17 cellular contexts compared by ENCODE assay signal in the genomic region with DNA sequence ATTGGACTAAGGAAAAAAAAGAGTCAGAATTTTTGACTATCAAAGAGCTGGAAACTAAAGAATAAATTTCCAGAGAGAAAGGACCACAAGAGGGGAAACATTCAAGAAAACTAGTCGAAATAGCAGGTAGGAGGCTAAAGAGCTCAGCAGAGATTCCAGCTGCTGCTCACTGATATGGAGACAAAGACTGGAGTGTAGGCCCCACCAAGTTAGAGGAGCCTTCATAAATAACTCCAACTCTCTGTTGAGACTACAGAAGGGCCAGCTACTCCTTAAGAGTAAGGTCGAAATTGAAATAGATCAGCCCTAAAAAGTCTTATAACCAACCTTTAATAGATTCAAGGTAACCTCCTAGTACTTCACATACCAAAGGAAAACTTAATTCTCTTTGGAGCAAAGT. TPM values are rescaled to one million over a fixed set of nuclear protein-coding genes. Genes with fewer than 3 reads are reported as not detected.
DNase-seq lines count a peak whose midpoint lies in the region; ATAC-seq and TF ChIP-seq lines count a peak whose summit lies in the region.
"Had no signal": no experiment of that assay in that cellular context is flagged by ENCODE, and none has a peak within 500 bp of the region (broad histone marks: within the 10 kb centered on the region; RNA-seq: fewer than 3 reads in every experiment).

No MANE protein-coding gene starts in this region.

- no peak overlapping the region for H2BK20ac ChIP-seq in IMR-90 (ENCODE audit: low read depth, low read length)

- ATAC-seq in GM23338 = no peak
- no peak for ATAC-seq in IMR-90 (ENCODE audit: low read depth)
- ATAC-seq: PC-3 had no signal

- no peak for TF ChIP-seq RAD21 in IMR-90 (IDR thresholded peaks at IDR 0.05; ENCODE audit: low read length)

- H3K9me3 Mint-ChIP-seq in GM23338 (no peaks in the 10 kb centered on the region), nephron progenitor cell (peaks cover 11% of the 10 kb centered on the region)
- H3K9me3 Mint-ChIP-seq in dendritic cell treated with granulocyte-macrophage colony-stimulating factor and Interleukin-4, amounts not matched to agents 40 ng/mL and 50 ng/mL, for 4 days = no peaks in the 10 kb centered on the region
- H3K9me3 Mint-ChIP-seq in activated CD4-positive, alpha-beta memory T cell treated with anti-CD3 and anti-CD28 coated beads, Interleukin-2, amount 10 ng/mL, durations not matched to agents 7 days and 5 days = no peaks in the 10 kb centered on the region

- H3K4me1 ChIP-seq in GM23338 (ENCODE audit: insufficient read depth) (no peaks in the 10 kb centered on the region), IMR-90 (ENCODE audit: control insufficient read depth, insufficient read depth, low read length) (peaks cover 4% of the 10 kb centered on the region)
- H3K4me1 ChIP-seq: SJCRH30 had no signal

- H3K14ac ChIP-seq in IMR-90 (replicated peaks; ENCODE audit: low read depth, low read length) = no peak overlapping the region

- in situ Hi-C loops in IMR-90 (cut with MboI; ENCODE audit: low sequenced_read_pairs) = no loop called here

- H3K36me3 ChIP-seq in GM23338 (ENCODE audit: insufficient read depth) = peaks cover 13% of the 10 kb centered on the region; the same call in 1 of the 2 replicates
- H3K36me3 ChIP-seq in IMR-90 (ENCODE audit: control insufficient read depth, insufficient read depth, low read length) = peaks cover 10% of the 10 kb centered on the region

- H4K8ac ChIP-seq in IMR-90 (ENCODE audit: low read depth in 2 of 2, low read length in 2 of 2) = no peak overlapping the region

- no peaks in the 10 kb centered on the region for H3K9me2 ChIP-seq in GM23338 (ENCODE audit: insufficient read depth)

- peaks cover 39% of the 10 kb centered on the region for H3K79me2 ChIP-seq in GM23338 (replicated peaks; ENCODE audit: insufficient read depth)

- TF ChIP-seq POLR2A in IMR-90 (IDR thresholded peaks at IDR 0.05; ENCODE audit: low read depth, low read length) = no peak

- H3K27me3 Mint-ChIP-seq in GM23338 (ENCODE audit: insufficient read depth, low read depth, poor library complexity) (peaks cover 2% of the 10 kb centered on the region), nephron progenitor cell (ENCODE audit: low read depth, poor library complexity) (no peaks in the 10 kb centered on the region)
- H3K27me3 Mint-ChIP-seq in dendritic cell treated with granulocyte-macrophage colony-stimulating factor and Interleukin-4, amounts not matched to agents 40 ng/mL and 50 ng/mL, for 4 days = no peaks in the 10 kb centered on the region
- H3K27me3 Mint-ChIP-seq in activated CD4-positive, alpha-beta memory T cell treated with anti-CD3 and anti-CD28 coated beads, Interleukin-2, amount 10 ng/mL, durations not matched to agents 7 days and 5 days = no peaks in the 10 kb centered on the region

- H4K20me1 ChIP-seq in GM23338 (replicated peaks; ENCODE audit: insufficient read depth) (no peaks in the 10 kb centered on the region), IMR-90 (ENCODE audit: insufficient read depth, low read length) (peaks cover 11% of the 10 kb centered on the region)

- H3K27ac ChIP-seq in GM23338 (ENCODE audit: low read depth) (no peak overlapping the region), IMR-90 (ENCODE audit: insufficient read depth, low read length) (no peak overlapping the region)
- H3K27ac ChIP-seq: C4-2B, RWPE1, SJCRH30 had no signal

- H3K4ac ChIP-seq in IMR-90 (ENCODE audit: low read depth, low read length) = no peak overlapping the region

- no peaks in the 10 kb centered on the region for H3F3A ChIP-seq in GM23338 (replicated peaks; ENCODE audit: low read depth)

- H3K4me3 Mint-ChIP-seq in GM23338 (no peak overlapping the region), nephron progenitor cell (no peak overlapping the region)
- H3K4me3 Mint-ChIP-seq in dendritic cell treated with granulocyte-macrophage colony-stimulating factor and Interleukin-4, amounts not matched to agents 40 ng/mL and 50 ng/mL, for 4 days = no peak overlapping the region
- H3K4me3 Mint-ChIP-seq in activated CD4-positive, alpha-beta memory T cell treated with anti-CD3 and anti-CD28 coated beads, Interleukin-2, amount 10 ng/mL, durations not matched to agents 7 days and 5 days = no peak overlapping the region

- CTCF ChIA-PET in IMR-90 (lab: Yijun Ruan, JAX) = interaction anchor here (0.6 to 0.8 kb wide), 2 partner anchors 30 to 294 kb away, joined by 3 read pairs; no protein-coding TSS in a partner anchor
- CTCF ChIA-PET in activated CD4-positive, alpha-beta memory T cell treated with anti-CD3 and anti-CD28 coated beads, Interleukin-2, amount 10 ng/mL, durations not matched to agents 7 days and 5 days (lab: Charles Lee) = no interaction called here

- no peaks in the 10 kb centered on the region for H3K9me3 ChIP-seq in IMR-90 (ENCODE audit: control insufficient read depth, insufficient read depth, low read length)
- H3K9me3 ChIP-seq: SJCRH30 had no signal

- no CpG with 5 or more reads among the region's 2 CpGs for WGBS in IMR-90 (ENCODE audit: extremely low coverage in 2 of 2, insufficient read length in 1 of 2), 2 experiments

- H2AFZ ChIP-seq in GM23338 (no peak overlapping the region), IMR-90 (replicated peaks; ENCODE audit: low read length, poor library complexity) (no peak overlapping the region)

- H2BK120ac ChIP-seq in IMR-90 (ENCODE audit: low read depth, low read length) = no peak overlapping the region

- no peak overlapping the region for H4K91ac ChIP-seq in IMR-90 (ENCODE audit: insufficient read depth, low read depth, low read length)

- no peak overlapping the region for H3K18ac ChIP-seq in IMR-90 (ENCODE audit: low read depth, low read length)

- H3K4me1 Mint-ChIP-seq in GM23338 = 0 out of 3 replicates have a peak, but pooled peaks cover 3% of the 10 kb centered on the region
- H3K4me1 Mint-ChIP-seq in dendritic cell treated with granulocyte-macrophage colony-stimulating factor and Interleukin-4, amounts not matched to agents 40 ng/mL and 50 ng/mL, for 4 days (ENCODE audit: low read depth) = peaks cover 6% of the 10 kb centered on the region
- H3K4me1 Mint-ChIP-seq in nephron progenitor cell = peaks cover 26% of the 10 kb centered on the region
- H3K4me1 Mint-ChIP-seq in activated CD4-positive, alpha-beta memory T cell treated with anti-CD3 and anti-CD28 coated beads, Interleukin-2, amount 10 ng/mL, durations not matched to agents 7 days and 5 days = no peaks in the 10 kb centered on the region

- peak overlapping the region; percentile 13 for H2BK5ac ChIP-seq in IMR-90 (ENCODE audit: low read depth, low read length, poor library complexity, severe bottlenecking)

- H3K4me2 ChIP-seq in GM23338 = no peak overlapping the region
- H3K4me2 ChIP-seq in IMR-90 (ENCODE audit: low read depth, low read length) = no peak overlapping the region

- H2BK15ac ChIP-seq in IMR-90 (ENCODE audit: low read depth, low read length) = no peak overlapping the region

- intact Hi-C loops in IMR-90 (cut with micrococcal nuclease) = no loop called here
- intact Hi-C loops in dendritic cell treated with granulocyte-macrophage colony-stimulating factor and Interleukin-4, amounts not matched to agents 40 ng/mL and 50 ng/mL, for 4 days (cut with micrococcal nuclease) = no loop called here

- no peak for TF ChIP-seq CTCF in GM23338 (conservative IDR thresholded peaks at IDR 0.05; ENCODE audit: low read depth in 2 of 2)
- no peak for TF ChIP-seq CTCF in IMR-90 (conservative IDR thresholded peaks at IDR 0.05; ENCODE audit: low read depth, low read length)
- no peak for TF ChIP-seq CTCF in nephron progenitor cell (IDR thresholded peaks at IDR 0.05)

- H3K79me1 ChIP-seq in IMR-90 (ENCODE audit: low read depth in 1 of 2, low read length in 2 of 2) = peaks cover 29 to 34% of the 10 kb centered on the region in 2 experiments

- H3K9me1 ChIP-seq in IMR-90 (ENCODE audit: insufficient read depth, low read length) = peaks cover 11% of the 10 kb centered on the region

- dilution Hi-C loops in IMR-90 (cut with HindIII; ENCODE audit: low sequenced_read_pairs, unreplicated experiment) = no loop called here

- POLR2A ChIA-PET in IMR-90 (lab: Charles Lee; ENCODE audit: unreplicated experiment) = no interaction called here
- POLR2A ChIA-PET in activated CD4-positive, alpha-beta memory T cell treated with anti-CD3 and anti-CD28 coated beads, Interleukin-2, amount 10 ng/mL, durations not matched to agents 7 days and 5 days (lab: Charles Lee) = no interaction called here

- H2AK9ac ChIP-seq in IMR-90 (replicated peaks; ENCODE audit: low read depth, low read length, poor library complexity) = no peak overlapping the region

- H3K27me3 ChIP-seq in GM23338 (ENCODE audit: insufficient read depth) = no peaks in the 10 kb centered on the region
- H3K27me3 ChIP-seq in IMR-90 (ENCODE audit: control insufficient read depth, insufficient read depth, low read length) = no peaks in the 10 kb centered on the region
- H3K27me3 ChIP-seq: SJCRH30 had no signal

- H3K27ac Mint-ChIP-seq in GM23338 (peak overlapping the region; percentile 66; the same call in 1 of the 2 replicates), nephron progenitor cell (peak overlapping the region; percentile 82)
- peak overlapping the region; percentile 15 for H3K27ac Mint-ChIP-seq in dendritic cell treated with granulocyte-macrophage colony-stimulating factor and Interleukin-4, amounts not matched to agents 40 ng/mL and 50 ng/mL, for 4 days
- no peak overlapping the region for H3K27ac Mint-ChIP-seq in activated CD4-positive, alpha-beta memory T cell treated with anti-CD3 and anti-CD28 coated beads, Interleukin-2, amount 10 ng/mL, durations not matched to agents 7 days and 5 days

- no peak overlapping the region for H4K5ac ChIP-seq in IMR-90 (ENCODE audit: low read depth, low read length)

- peaks cover 39% of the 10 kb centered on the region for H3K36me3 Mint-ChIP-seq in GM23338 (ENCODE audit: low read depth)
- peaks cover 73% of the 10 kb centered on the region for H3K36me3 Mint-ChIP-seq in dendritic cell treated with granulocyte-macrophage colony-stimulating factor and Interleukin-4, amounts not matched to agents 40 ng/mL and 50 ng/mL, for 4 days (ENCODE audit: low read depth)
- H3K36me3 Mint-ChIP-seq in nephron progenitor cell (ENCODE audit: low read depth) = peaks cover 80% of the 10 kb centered on the region
- peaks cover 41% of the 10 kb centered on the region for H3K36me3 Mint-ChIP-seq in activated CD4-positive, alpha-beta memory T cell treated with anti-CD3 and anti-CD28 coated beads, Interleukin-2, amount 10 ng/mL, durations not matched to agents 7 days and 5 days (ENCODE audit: low read depth)

- DNase-seq in GM23338 (ENCODE audit: low spot score) (no peak), IMR-90 (no peak), nephron progenitor cell (no peak), NCI-H1436 (lab: John Stamatoyannopoulos, UW) (no peak), NCI-H1436 treated with DMSO at 0.1 percent for 48 hours (lab: John Stamatoyannopoulos, UW) (no peak)
- no peak for DNase-seq in activated CD4-positive, alpha-beta memory T cell treated with anti-CD3 and anti-CD28 coated beads, Interleukin-2, amount 10 ng/mL, durations not matched to agents 7 days and 5 days
- DNase-seq: DMS 273 treated with DMSO at 0.1 percent for 48 hours, GF-D8, MV-4-11, NCI-H146, NCI-H2081, NCI-H774, PC-3, SJCRH30 had no signal

- no peak overlapping the region for H3K4me3 ChIP-seq in GM23338
- H3K4me3 ChIP-seq in IMR-90 (ENCODE audit: insufficient read depth, low read depth, low read length) = no peak overlapping the region
- H3K4me3 ChIP-seq: SJCRH30 had no signal

- no TSS peak for BruUV-seq in IMR-90 (replicated peaks; lab: Mats Ljungman, UMichigan)

- H2AK5ac ChIP-seq in IMR-90 (ENCODE audit: low read depth, low read length) = no peak overlapping the region

- no peak overlapping the region for H3K9ac ChIP-seq in IMR-90 (ENCODE audit: low read depth, low read length)

- H3K23ac ChIP-seq in IMR-90 (ENCODE audit: low read depth, low read length) = no peak overlapping the region

- H3K56ac ChIP-seq in IMR-90 (ENCODE audit: extremely low read depth, insufficient read depth, low read length) = no peak overlapping the region

RNA-seq across cellular contexts. Expression of a gene that starts 31.1 kb away (rescaled TPM):
- 139 and 148 TPM in 2 replicates for total RNA-seq in GM23338 (2014; rRNA removed; shearing (Covaris generic))
- polyA plus RNA-seq in GM23338 (2016; fragmentation: Nextera tagmentation; extraction: Ambion mirVana) (33.4 and 41.3 TPM in 2 replicates), IMR-90 (2012; rRNA removed) (112 and 116 TPM in 2 replicates)
- 171 and 242 TPM in 2 replicates for total RNA-seq in IMR-90 (2012; rRNA removed)
- polyA plus RNA-seq in IMR-90 (2012; cell fraction: cytosol; rRNA removed) = 33.1 and 53.2 TPM in 2 replicates
- polyA plus RNA-seq in IMR-90 (2012; cell fraction: nucleus; rRNA removed; ENCODE audit: low replicate concordance) = 182 and 391 TPM in 2 replicates
- total RNA-seq in activated CD4-positive, alpha-beta memory T cell treated with anti-CD3 and anti-CD28 coated beads, Interleukin-2, amount 10 ng/mL, durations not matched to agents 7 days and 5 days = 10 to 100 TPM; 54.1 to 54.8 TPM
